1 cellular context compared by ENCODE assay signal in genomic region chr22:21067901-21068680, GRCh38.
A peak's percentile ranks its signal among the peaks of the same experiment; 100 is the strongest.
TF ChIP-seq lines count a peak whose summit lies in the region.

No MANE protein-coding gene starts in this region.

TF ChIP-seq in K562, 482 proteins besides CTCF, POLR2A, EP300 and RAD21:
- TF ChIP-seq CREB1 (IDR thresholded peaks at IDR 0.05) = no peak
- TF ChIP-seq CREB1 (CRISPR knock-in tag; IDR thresholded peaks at IDR 0.05) = no peak
- TF ChIP-seq PHF20 (IDR thresholded peaks at IDR 0.05; ENCODE audit: partially characterized antibody) = no peak
- TF ChIP-seq PTRF (tag; IDR thresholded peaks at IDR 0.05) = 0 out of 2 replicates have a peak, but pooled peaks have one; percentile 14
- no peak for TF ChIP-seq ZFPM2 (CRISPR knock-in tag; IDR thresholded peaks at IDR 0.05)
- TF ChIP-seq YBX1 (IDR thresholded peaks at IDR 0.05) = 0 out of 2 replicates have a peak, but pooled peaks have one; percentile 21
- no peak for TF ChIP-seq RAD51 (IDR thresholded peaks at IDR 0.05; ENCODE audit: borderline replicate concordance, low read depth)
- peak; percentile 63; the same call in 1 of the 2 replicates for TF ChIP-seq EZH2 (IDR thresholded peaks at IDR 0.05; ENCODE audit: borderline replicate concordance, low read depth, low read length)
- TF ChIP-seq MEF2A (IDR thresholded peaks at IDR 0.05; ENCODE audit: control insufficient read depth, low read depth, low read length) = no peak
- no peak for TF ChIP-seq NCOA1 (IDR thresholded peaks at IDR 0.05; ENCODE audit: low read depth)
- no peak for TF ChIP-seq GTF2E2 (tag; IDR thresholded peaks at IDR 0.05)
- TF ChIP-seq IRF2 (CRISPR knock-in tag; IDR thresholded peaks at IDR 0.05) = 0 out of 2 replicates have a peak, but pooled peaks have one; percentile 37
- TF ChIP-seq BCL6 (CRISPR knock-in tag; IDR thresholded peaks at IDR 0.05) = no peak
- peak; percentile 85 for TF ChIP-seq SETDB1 (IDR thresholded peaks at IDR 0.05; ENCODE audit: low read length)
- no peak for TF ChIP-seq EHMT2 (IDR thresholded peaks at IDR 0.05)
